1 cellular context compared by ENCODE assay signal in the genomic region with DNA sequence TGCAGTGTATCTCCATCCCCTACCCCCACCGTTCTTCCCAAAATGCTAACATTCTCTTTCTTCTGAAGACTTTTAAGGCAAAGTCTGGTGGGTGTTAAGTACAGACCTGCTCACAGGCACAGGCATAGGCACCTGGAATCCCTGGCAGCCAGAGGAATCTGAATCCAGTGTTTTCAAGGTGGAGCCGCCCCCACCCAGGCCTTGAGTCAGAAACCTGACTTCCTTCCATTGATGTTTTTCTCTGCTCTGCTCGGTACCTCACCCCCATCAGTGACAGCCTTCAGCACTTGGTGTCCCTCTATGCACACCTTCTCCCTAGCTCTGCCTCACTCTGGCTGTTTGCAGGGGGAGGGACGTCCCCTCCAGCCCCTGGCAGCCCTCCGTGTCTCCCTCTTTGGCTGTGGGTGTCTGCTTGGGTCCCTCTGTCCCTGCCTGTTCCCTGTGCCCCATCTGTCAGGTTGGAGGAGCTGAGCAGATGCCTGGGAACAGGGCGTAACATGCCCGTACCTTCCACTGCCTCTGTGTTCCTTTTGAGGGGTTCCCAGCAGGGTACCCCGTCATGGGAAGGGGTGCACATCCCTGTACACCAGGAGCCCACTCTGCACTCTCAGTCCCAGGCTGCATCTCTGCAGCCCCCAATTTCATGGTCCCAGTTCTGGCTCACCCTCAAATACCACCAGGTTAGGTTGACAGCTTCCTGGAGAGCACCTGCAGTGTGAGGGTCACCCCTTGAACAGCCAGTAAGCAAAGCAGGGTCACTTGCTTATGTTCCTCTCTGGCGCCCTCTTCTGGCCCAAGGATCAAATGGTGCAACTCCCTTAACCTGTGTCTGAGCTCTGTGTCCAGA.
TF ChIP-seq lines count a peak whose summit lies in the region.

No MANE protein-coding gene starts in this region.

TF ChIP-seq in K562, 482 proteins besides CTCF, POLR2A, EP300 and RAD21 (continued from another document):
- TF ChIP-seq, protein P1, sequence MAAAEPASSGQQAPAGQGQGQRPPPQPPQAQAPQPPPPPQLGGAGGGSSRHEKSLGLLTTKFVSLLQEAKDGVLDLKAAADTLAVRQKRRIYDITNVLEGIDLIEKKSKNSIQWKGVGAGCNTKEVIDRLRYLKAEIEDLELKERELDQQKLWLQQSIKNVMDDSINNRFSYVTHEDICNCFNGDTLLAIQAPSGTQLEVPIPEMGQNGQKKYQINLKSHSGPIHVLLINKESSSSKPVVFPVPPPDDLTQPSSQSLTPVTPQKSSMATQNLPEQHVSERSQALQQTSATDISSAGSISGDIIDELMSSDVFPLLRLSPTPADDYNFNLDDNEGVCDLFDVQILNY (CRISPR knock-in tag; IDR thresholded peaks at IDR 0.05) = no peak
- TF ChIP-seq, protein P2, sequence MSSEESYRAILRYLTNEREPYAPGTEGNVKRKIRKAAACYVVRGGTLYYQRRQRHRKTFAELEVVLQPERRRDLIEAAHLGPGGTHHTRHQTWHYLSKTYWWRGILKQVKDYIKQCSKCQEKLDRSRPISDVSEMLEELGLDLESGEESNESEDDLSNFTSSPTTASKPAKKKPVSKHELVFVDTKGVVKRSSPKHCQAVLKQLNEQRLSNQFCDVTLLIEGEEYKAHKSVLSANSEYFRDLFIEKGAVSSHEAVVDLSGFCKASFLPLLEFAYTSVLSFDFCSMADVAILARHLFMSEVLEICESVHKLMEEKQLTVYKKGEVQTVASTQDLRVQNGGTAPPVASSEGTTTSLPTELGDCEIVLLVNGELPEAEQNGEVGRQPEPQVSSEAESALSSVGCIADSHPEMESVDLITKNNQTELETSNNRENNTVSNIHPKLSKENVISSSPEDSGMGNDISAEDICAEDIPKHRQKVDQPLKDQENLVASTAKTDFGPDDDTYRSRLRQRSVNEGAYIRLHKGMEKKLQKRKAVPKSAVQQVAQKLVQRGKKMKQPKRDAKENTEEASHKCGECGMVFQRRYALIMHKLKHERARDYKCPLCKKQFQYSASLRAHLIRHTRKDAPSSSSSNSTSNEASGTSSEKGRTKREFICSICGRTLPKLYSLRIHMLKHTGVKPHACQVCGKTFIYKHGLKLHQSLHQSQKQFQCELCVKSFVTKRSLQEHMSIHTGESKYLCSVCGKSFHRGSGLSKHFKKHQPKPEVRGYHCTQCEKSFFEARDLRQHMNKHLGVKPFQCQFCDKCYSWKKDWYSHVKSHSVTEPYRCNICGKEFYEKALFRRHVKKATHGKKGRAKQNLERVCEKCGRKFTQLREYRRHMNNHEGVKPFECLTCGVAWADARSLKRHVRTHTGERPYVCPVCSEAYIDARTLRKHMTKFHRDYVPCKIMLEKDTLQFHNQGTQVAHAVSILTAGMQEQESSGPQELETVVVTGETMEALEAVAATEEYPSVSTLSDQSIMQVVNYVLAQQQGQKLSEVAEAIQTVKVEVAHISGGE (CRISPR knock-in tag; IDR thresholded peaks at IDR 0.05) = 0 out of 6 replicates have a peak, but pooled peaks of 1 of the 3 experiments have one; percentile 24
- TF ChIP-seq CTBP1 (IDR thresholded peaks at IDR 0.05; ENCODE audit: borderline replicate concordance) (0 out of 2 replicates have a peak, but pooled peaks have one; percentile 37), CBX5 (IDR thresholded peaks at IDR 0.05; ENCODE audit: borderline replicate concordance, low read depth) (no peak), SIX5 (IDR thresholded peaks at IDR 0.05; ENCODE audit: borderline replicate concordance in 1 of 2, insufficient read depth in 1 of 2, low read depth in 1 of 2, low read length in 2 of 2) (no peak), SOX6 (IDR thresholded peaks at IDR 0.05) (no peak), POLR2AphosphoS2 (IDR thresholded peaks at IDR 0.05; ENCODE audit: low read length) (no peak), ZNF232 (CRISPR knock-in tag; IDR thresholded peaks at IDR 0.05) (no peak)
- TF ChIP-seq, protein P3, sequence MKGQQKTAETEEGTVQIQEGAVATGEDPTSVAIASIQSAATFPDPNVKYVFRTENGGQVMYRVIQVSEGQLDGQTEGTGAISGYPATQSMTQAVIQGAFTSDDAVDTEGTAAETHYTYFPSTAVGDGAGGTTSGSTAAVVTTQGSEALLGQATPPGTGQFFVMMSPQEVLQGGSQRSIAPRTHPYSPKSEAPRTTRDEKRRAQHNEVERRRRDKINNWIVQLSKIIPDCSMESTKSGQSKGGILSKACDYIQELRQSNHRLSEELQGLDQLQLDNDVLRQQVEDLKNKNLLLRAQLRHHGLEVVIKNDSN (CRISPR knock-in tag; IDR thresholded peaks at IDR 0.05) = 0 out of 2 replicates have a peak, but pooled peaks have one; percentile 32
- TF ChIP-seq, protein P4, sequence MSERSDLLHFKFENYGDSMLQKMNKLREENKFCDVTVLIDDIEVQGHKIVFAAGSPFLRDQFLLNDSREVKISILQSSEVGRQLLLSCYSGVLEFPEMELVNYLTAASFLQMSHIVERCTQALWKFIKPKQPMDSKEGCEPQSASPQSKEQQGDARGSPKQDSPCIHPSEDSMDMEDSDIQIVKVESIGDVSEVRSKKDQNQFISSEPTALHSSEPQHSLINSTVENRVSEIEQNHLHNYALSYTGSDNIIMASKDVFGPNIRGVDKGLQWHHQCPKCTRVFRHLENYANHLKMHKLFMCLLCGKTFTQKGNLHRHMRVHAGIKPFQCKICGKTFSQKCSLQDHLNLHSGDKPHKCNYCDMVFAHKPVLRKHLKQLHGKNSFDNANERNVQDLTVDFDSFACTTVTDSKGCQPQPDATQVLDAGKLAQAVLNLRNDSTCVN (CRISPR knock-in tag; IDR thresholded peaks at IDR 0.05) = 0 out of 2 replicates have a peak, but pooled peaks have one; percentile 15
